ENCODE assay signal across 7 cellular contexts in genomic region chr19:1305354-1305753, GRCh38. TPM values are rescaled to one million over a fixed set of nuclear protein-coding genes. Genes with fewer than 3 reads are reported as not detected.
"Had no signal": no experiment of that assay in that cellular context is flagged by ENCODE, and none has a peak within 500 bp of the region (broad histone marks: within the 10 kb centered on the region; RNA-seq: fewer than 3 reads in every experiment).

No MANE protein-coding gene starts in this region.

RNA-seq across cellular contexts. Expression of gene EFNA2, which starts 19.7 kb away (rescaled TPM):
- total RNA-seq: OCI-LY7, PC-3, PC-9, Right ventricle myocardium inferior, Right ventricle myocardium superior, RPMI7951, SJSA1 had no signal
